1 cellular context compared by ENCODE assay signal in the genomic region with DNA sequence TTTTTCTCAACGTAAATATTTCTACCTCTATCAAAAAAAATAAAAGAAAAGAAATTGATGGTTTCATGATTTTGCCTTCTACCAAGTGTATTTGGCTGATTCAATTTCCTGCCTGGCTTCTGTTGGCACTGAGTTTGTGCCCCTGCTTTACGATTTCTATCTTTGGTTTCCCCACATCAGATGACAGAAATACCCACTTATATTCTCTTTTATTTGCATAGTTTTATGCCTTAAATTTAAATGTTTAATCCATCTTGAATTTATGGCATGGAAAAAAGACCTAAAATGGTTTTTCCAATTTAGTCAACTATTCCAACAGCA.
TF ChIP-seq lines count a peak whose summit lies in the region.

No MANE protein-coding gene starts in this region.

TF ChIP-seq in HepG2, 621 proteins besides CTCF, POLR2A, EP300 and RAD21 (continued from another document and continues in another):
- TF ChIP-seq, protein P1, sequence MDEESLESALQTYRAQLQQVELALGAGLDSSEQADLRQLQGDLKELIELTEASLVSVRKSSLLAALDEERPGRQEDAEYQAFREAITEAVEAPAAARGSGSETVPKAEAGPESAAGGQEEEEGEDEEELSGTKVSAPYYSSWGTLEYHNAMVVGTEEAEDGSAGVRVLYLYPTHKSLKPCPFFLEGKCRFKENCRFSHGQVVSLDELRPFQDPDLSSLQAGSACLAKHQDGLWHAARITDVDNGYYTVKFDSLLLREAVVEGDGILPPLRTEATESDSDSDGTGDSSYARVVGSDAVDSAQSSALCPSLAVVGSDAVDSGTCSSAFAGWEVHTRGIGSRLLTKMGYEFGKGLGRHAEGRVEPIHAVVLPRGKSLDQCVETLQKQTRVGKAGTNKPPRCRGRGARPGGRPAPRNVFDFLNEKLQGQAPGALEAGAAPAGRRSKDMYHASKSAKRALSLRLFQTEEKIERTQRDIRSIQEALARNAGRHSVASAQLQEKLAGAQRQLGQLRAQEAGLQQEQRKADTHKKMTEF (CRISPR knock-in tag; IDR thresholded peaks at IDR 0.05) = peak; percentile 52
- no peak for TF ChIP-seq SIX1 (CRISPR knock-in tag; IDR thresholded peaks at IDR 0.05; ENCODE audit: borderline replicate concordance)
- peak; percentile 20 for TF ChIP-seq RXRB (CRISPR knock-in tag; IDR thresholded peaks at IDR 0.05; ENCODE audit: borderline replicate concordance)
- TF ChIP-seq ZNF556 (CRISPR knock-in tag; IDR thresholded peaks at IDR 0.05; ENCODE audit: borderline replicate concordance) = 0 out of 2 replicates have a peak, but pooled peaks have one; percentile 7
- no peak for TF ChIP-seq TSC22D2 (CRISPR knock-in tag; IDR thresholded peaks at IDR 0.05; ENCODE audit: borderline replicate concordance)
- TF ChIP-seq MZF1 (CRISPR knock-in tag; IDR thresholded peaks at IDR 0.05; ENCODE audit: borderline replicate concordance) = no peak
- TF ChIP-seq ZSCAN9 (CRISPR knock-in tag; IDR thresholded peaks at IDR 0.05; ENCODE audit: borderline replicate concordance) = no peak
- TF ChIP-seq IKZF4 (CRISPR knock-in tag; IDR thresholded peaks at IDR 0.05; ENCODE audit: borderline replicate concordance, low read depth, not compliant biosample characterization) = no peak
- TF ChIP-seq, protein P2, sequence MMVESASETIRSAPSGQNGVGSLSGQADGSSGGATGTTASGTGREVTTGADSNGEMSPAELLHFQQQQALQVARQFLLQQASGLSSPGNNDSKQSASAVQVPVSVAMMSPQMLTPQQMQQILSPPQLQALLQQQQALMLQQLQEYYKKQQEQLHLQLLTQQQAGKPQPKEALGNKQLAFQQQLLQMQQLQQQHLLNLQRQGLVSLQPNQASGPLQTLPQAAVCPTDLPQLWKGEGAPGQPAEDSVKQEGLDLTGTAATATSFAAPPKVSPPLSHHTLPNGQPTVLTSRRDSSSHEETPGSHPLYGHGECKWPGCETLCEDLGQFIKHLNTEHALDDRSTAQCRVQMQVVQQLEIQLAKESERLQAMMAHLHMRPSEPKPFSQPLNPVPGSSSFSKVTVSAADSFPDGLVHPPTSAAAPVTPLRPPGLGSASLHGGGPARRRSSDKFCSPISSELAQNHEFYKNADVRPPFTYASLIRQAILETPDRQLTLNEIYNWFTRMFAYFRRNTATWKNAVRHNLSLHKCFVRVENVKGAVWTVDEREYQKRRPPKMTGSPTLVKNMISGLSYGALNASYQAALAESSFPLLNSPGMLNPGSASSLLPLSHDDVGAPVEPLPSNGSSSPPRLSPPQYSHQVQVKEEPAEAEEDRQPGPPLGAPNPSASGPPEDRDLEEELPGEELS (CRISPR knock-in tag; IDR thresholded peaks at IDR 0.05) = 0 out of 2 replicates have a peak, but pooled peaks have one; percentile 12
- TF ChIP-seq ZNF138 (CRISPR knock-in tag; IDR thresholded peaks at IDR 0.05; ENCODE audit: low read depth) = no peak
- TF ChIP-seq GABPB1 (CRISPR knock-in tag; IDR thresholded peaks at IDR 0.05) = 0 out of 2 replicates have a peak, but pooled peaks have one; percentile 17
- 0 out of 2 replicates have a peak, but pooled peaks have one; percentile 46 for TF ChIP-seq THAP11 (CRISPR knock-in tag; IDR thresholded peaks at IDR 0.05)
- peak; percentile 41; the same call in 1 of the 2 replicates for TF ChIP-seq PATZ1 (CRISPR knock-in tag; IDR thresholded peaks at IDR 0.05)
- TF ChIP-seq, protein P3, sequence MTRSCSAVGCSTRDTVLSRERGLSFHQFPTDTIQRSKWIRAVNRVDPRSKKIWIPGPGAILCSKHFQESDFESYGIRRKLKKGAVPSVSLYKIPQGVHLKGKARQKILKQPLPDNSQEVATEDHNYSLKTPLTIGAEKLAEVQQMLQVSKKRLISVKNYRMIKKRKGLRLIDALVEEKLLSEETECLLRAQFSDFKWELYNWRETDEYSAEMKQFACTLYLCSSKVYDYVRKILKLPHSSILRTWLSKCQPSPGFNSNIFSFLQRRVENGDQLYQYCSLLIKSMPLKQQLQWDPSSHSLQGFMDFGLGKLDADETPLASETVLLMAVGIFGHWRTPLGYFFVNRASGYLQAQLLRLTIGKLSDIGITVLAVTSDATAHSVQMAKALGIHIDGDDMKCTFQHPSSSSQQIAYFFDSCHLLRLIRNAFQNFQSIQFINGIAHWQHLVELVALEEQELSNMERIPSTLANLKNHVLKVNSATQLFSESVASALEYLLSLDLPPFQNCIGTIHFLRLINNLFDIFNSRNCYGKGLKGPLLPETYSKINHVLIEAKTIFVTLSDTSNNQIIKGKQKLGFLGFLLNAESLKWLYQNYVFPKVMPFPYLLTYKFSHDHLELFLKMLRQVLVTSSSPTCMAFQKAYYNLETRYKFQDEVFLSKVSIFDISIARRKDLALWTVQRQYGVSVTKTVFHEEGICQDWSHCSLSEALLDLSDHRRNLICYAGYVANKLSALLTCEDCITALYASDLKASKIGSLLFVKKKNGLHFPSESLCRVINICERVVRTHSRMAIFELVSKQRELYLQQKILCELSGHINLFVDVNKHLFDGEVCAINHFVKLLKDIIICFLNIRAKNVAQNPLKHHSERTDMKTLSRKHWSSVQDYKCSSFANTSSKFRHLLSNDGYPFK (CRISPR knock-in tag; IDR thresholded peaks at IDR 0.05; ENCODE audit: borderline replicate concordance) = no peak
- TF ChIP-seq HMG20B (CRISPR knock-in tag; conservative IDR thresholded peaks at IDR 0.05) = peak; percentile 34; the same call in 1 of the 2 replicates
- TF ChIP-seq RFX3 (CRISPR knock-in tag; IDR thresholded peaks at IDR 0.05) = peak; percentile 29; the same call in 1 of the 2 replicates
- no peak for TF ChIP-seq YY1 (IDR thresholded peaks at IDR 0.05; ENCODE audit: insufficient read depth, insufficient replicate concordance, low read depth, low read length)
- no peak; the same call in 1 of the 2 replicates for TF ChIP-seq NCOA2 (CRISPR knock-in tag; IDR thresholded peaks at IDR 0.05)
- TF ChIP-seq HMGXB3 (CRISPR knock-in tag; IDR thresholded peaks at IDR 0.05; ENCODE audit: borderline replicate concordance) = 0 out of 2 replicates have a peak, but pooled peaks have one; percentile 5
- TF ChIP-seq MIXL1 (CRISPR knock-in tag; IDR thresholded peaks at IDR 0.05) = 0 out of 2 replicates have a peak, but pooled peaks have one; percentile 14
- peak; percentile 6 for TF ChIP-seq ASH2L (IDR thresholded peaks at IDR 0.05; ENCODE audit: insufficient read length, low read depth, low read length)
- TF ChIP-seq GFI1 (CRISPR knock-in tag; IDR thresholded peaks at IDR 0.05; ENCODE audit: borderline replicate concordance) = peak; percentile 4; the same call in 1 of the 2 replicates
- no peak for TF ChIP-seq HOXA7 (CRISPR knock-in tag; IDR thresholded peaks at IDR 0.05)
- no peak for TF ChIP-seq CENPT (CRISPR knock-in tag; IDR thresholded peaks at IDR 0.05; ENCODE audit: low read depth)
- no peak for TF ChIP-seq ZBTB4 (CRISPR knock-in tag; IDR thresholded peaks at IDR 0.05; ENCODE audit: borderline replicate concordance)
- TF ChIP-seq, protein P4, sequence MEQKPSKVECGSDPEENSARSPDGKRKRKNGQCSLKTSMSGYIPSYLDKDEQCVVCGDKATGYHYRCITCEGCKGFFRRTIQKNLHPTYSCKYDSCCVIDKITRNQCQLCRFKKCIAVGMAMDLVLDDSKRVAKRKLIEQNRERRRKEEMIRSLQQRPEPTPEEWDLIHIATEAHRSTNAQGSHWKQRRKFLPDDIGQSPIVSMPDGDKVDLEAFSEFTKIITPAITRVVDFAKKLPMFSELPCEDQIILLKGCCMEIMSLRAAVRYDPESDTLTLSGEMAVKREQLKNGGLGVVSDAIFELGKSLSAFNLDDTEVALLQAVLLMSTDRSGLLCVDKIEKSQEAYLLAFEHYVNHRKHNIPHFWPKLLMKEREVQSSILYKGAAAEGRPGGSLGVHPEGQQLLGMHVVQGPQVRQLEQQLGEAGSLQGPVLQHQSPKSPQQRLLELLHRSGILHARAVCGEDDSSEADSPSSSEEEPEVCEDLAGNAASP (CRISPR knock-in tag; IDR thresholded peaks at IDR 0.05; ENCODE audit: borderline replicate concordance) = no peak
- peak; percentile 57; the same call in 1 of the 2 replicates for TF ChIP-seq GATAD2A (CRISPR knock-in tag; IDR thresholded peaks at IDR 0.05)
- no peak for TF ChIP-seq MAZ (IDR thresholded peaks at IDR 0.05; ENCODE audit: borderline replicate concordance, low read depth, low read length)
- 0 out of 2 replicates have a peak, but pooled peaks have one; percentile 3 for TF ChIP-seq MAZ (CRISPR knock-in tag; IDR thresholded peaks at IDR 0.05; ENCODE audit: low read depth)
- no peak for TF ChIP-seq GTF2F1 (IDR thresholded peaks at IDR 0.05; ENCODE audit: low read length)
- no peak for TF ChIP-seq SKIL (CRISPR knock-in tag; IDR thresholded peaks at IDR 0.05; ENCODE audit: borderline replicate concordance)
- TF ChIP-seq ZNF205 (CRISPR knock-in tag; IDR thresholded peaks at IDR 0.05) = 0 out of 2 replicates have a peak, but pooled peaks have one; percentile 17
- TF ChIP-seq FOXJ3 (CRISPR knock-in tag; IDR thresholded peaks at IDR 0.05; ENCODE audit: borderline replicate concordance) = 0 out of 2 replicates have a peak, but pooled peaks have one; percentile 0
- no peak for TF ChIP-seq NFYB (CRISPR knock-in tag; IDR thresholded peaks at IDR 0.05)
- TF ChIP-seq PPARG (CRISPR knock-in tag; conservative IDR thresholded peaks at IDR 0.05) = 0 out of 2 replicates have a peak, but pooled peaks have one; percentile 53
